Comparison of ENCODE assay signal across 10 cellular contexts in genomic region chr9:95044731-95045508, GRCh38.
DNase-seq lines count a peak whose midpoint lies in the region; ATAC-seq and TF ChIP-seq lines count a peak whose summit lies in the region.
"Had no signal": no experiment of that assay in that cellular context is flagged by ENCODE, and none has a peak within 500 bp of the region (broad histone marks: within the 10 kb centered on the region; RNA-seq: fewer than 3 reads in every experiment).

No MANE protein-coding gene starts in this region.

- DNase-seq in GM23338 (ENCODE audit: low spot score), result peak; percentile 97
- no peak for DNase-seq in epithelial cell of prostate (ENCODE audit: low read depth, low spot score)
- peak; percentile 59 to 74 for DNase-seq in left colon
- DNase-seq in AG08396 (ENCODE audit: low spot score), result no peak
- DNase-seq in stimulated activated CD4-positive, alpha-beta T cell treated with anti-CD3 and anti-CD28 coated beads, Interleukin-12 subunit alpha, Interleukin-12 subunit beta, amount 100 ng/mL, for 4 hours, result no peak
- DNase-seq in inferior parietal cortex (ENCODE audit: extremely low spot score), result no peak
- DNase-seq: CD4-positive, CD25-positive, alpha-beta regulatory T cell; effector memory CD4-positive, alpha-beta T cell had no signal

- ATAC-seq in GM23338 (peak; percentile 86), left colon (peak; percentile 62), GM19328 (IDR thresholded peaks at IDR 0.05; ENCODE audit: unreplicated experiment) (no peak)

- H3K27ac ChIP-seq in GM23338 (ENCODE audit: low read depth), result no peak overlapping the region
- peak overlapping the region; percentile 76 for H3K27ac ChIP-seq in epithelial cell of prostate
- H3K27ac ChIP-seq in skeletal muscle tissue (ENCODE audit: low read depth, low read length), result peak overlapping the region; percentile 71

- no peaks in the 10 kb centered on the region for H3K9me3 Mint-ChIP-seq in GM23338

- peak overlapping the region; percentile 87 for H3K4me2 ChIP-seq in GM23338

- 0 out of 2 replicates have a peak overlapping the region, but pooled peaks have one; percentile 28 for H3K27ac Mint-ChIP-seq in GM23338
- H3K27ac Mint-ChIP-seq: CD4-positive, CD25-positive, alpha-beta regulatory T cell had no signal

- H3K36me3 ChIP-seq in GM23338 (ENCODE audit: insufficient read depth), result no peaks in the 10 kb centered on the region
- H3K36me3 ChIP-seq in skeletal muscle tissue (ENCODE audit: control insufficient read depth in 3 of 3, insufficient read depth in 3 of 3, low read length in 3 of 3), result peaks cover 0 to 16% (median 10%) of the 10 kb centered on the region in 3 donors

- no peaks in the 10 kb centered on the region; the same call in 1 of the 2 replicates for H3F3A ChIP-seq in GM23338 (replicated peaks; ENCODE audit: low read depth)

- H3K4me3 ChIP-seq in GM23338 (peak overlapping the region; percentile 61), skeletal muscle tissue (ENCODE audit: low read length in 3 of 3) (peak overlapping the region; percentile 33 to 55 (median 42))

- intact Hi-C loops in left colon (cut with DNase I, micrococcal nuclease), result no loop called here

- peaks cover 6% of the 10 kb centered on the region; the same call in 1 of the 2 replicates for H4K20me1 ChIP-seq in GM23338 (replicated peaks; ENCODE audit: insufficient read depth)

- peaks cover 31% of the 10 kb centered on the region for H3K27me3 Mint-ChIP-seq in GM23338 (ENCODE audit: insufficient read depth, low read depth, poor library complexity)

- H3K9ac ChIP-seq in skeletal muscle tissue (ENCODE audit: low read depth in 1 of 3, low read length in 3 of 3), result peak overlapping the region in 2 of 3 donors; percentile 35 to 75

- H3K9me2 ChIP-seq in GM23338 (ENCODE audit: insufficient read depth), result no peaks in the 10 kb centered on the region

- peaks cover 43% of the 10 kb centered on the region for H3K4me1 Mint-ChIP-seq in GM23338

- H3K4me1 ChIP-seq in GM23338 (ENCODE audit: insufficient read depth), result peaks cover 36% of the 10 kb centered on the region
- H3K4me1 ChIP-seq in skeletal muscle tissue (ENCODE audit: control insufficient read depth in 3 of 3, insufficient read depth in 3 of 3, low read length in 3 of 3), result peaks cover 43 to 56% (median 46%) of the 10 kb centered on the region in 3 donors

- H3K9me3 ChIP-seq in skeletal muscle tissue (ENCODE audit: control insufficient read depth in 3 of 3, low read length in 3 of 3), result no peaks in the 10 kb centered on the region

- H3K27me3 ChIP-seq in GM23338 (ENCODE audit: insufficient read depth) (peaks cover 47% of the 10 kb centered on the region), skeletal muscle tissue (ENCODE audit: control insufficient read depth in 3 of 3, insufficient read depth in 3 of 3, low read length in 3 of 3) (no peaks in the 10 kb centered on the region)

- 0 out of 2 replicates have a peak overlapping the region, but pooled peaks have one; percentile 41 for H2AFZ ChIP-seq in GM23338

- H3K36me3 Mint-ChIP-seq in GM23338 (ENCODE audit: low read depth), result no peaks in the 10 kb centered on the region
- H3K36me3 Mint-ChIP-seq: CD4-positive, CD25-positive, alpha-beta regulatory T cell had no signal

- H3K79me2 ChIP-seq in GM23338 (replicated peaks; ENCODE audit: insufficient read depth), result no peaks in the 10 kb centered on the region

- H3K4me3 Mint-ChIP-seq in GM23338, result peak overlapping the region; percentile 66
- H3K4me3 Mint-ChIP-seq: CD4-positive, CD25-positive, alpha-beta regulatory T cell had no signal

- peak; percentile 73 to 86 for TF ChIP-seq CTCF in GM23338 (conservative IDR thresholded peaks at IDR 0.05; ENCODE audit: low read depth in 2 of 2)

TF ChIP-seq in GM23338, 12 proteins besides CTCF, POLR2A, EP300 and RAD21:
- TF ChIP-seq CREB1 (CRISPR knock-in tag; IDR thresholded peaks at IDR 0.05; ENCODE audit: low read depth), result peak; percentile 67
- no peak for TF ChIP-seq JUNB (IDR thresholded peaks at IDR 0.05; ENCODE audit: unreplicated experiment)
- TF ChIP-seq ETS1 (IDR thresholded peaks at IDR 0.05), result no peak
- TF ChIP-seq EZH2phosphoT487 (IDR thresholded peaks at IDR 0.05; ENCODE audit: unreplicated experiment), result no peak
TF ChIP-seq in GM23338: peak in this region for 1.

Comparison
In these comparisons a context has a peak if more than half of its experiments do, and no peak if none do; other contexts are left out.
1. DNase-seq: peak in GM23338 (single experiment) and left colon (2 of 2); none in epithelial cell of prostate (single experiment), AG08396 (single experiment), stimulated activated CD4-positive, alpha-beta T cell treated with anti-CD3 and anti-CD28 coated beads, Interleukin-12 subunit alpha, Interleukin-12 subunit beta, amount 100 ng/mL, for 4 hours (single experiment) and inferior parietal cortex (single experiment).